ENCODE assay signal across 22 cellular contexts in the genomic region with DNA sequence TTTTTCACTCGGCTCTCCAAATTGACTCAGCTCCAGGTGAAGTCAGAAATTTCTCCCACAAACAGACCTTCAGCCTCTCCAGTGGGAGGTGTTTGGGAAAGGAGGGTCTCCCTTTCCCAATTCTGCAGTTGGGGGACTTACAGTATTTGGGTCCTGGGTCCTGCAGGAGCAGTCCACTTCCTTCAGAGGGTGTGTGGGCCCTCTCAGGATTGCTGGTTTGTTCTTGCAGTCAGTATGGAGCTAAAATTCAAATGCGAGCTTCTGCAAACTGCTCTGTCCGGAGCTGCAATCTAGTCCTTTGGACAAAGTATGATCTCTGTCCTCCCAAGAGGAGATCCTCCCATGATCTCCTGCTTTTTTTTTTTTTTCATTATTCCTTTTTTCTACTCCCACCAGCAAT.
"Had no signal": no experiment of that assay in that cellular context is flagged by ENCODE, and none has a peak within 500 bp of the region (broad histone marks: within the 10 kb centered on the region; RNA-seq: fewer than 3 reads in every experiment).

No MANE protein-coding gene starts in this region.

- H3K27ac ChIP-seq: epithelial cell of prostate, esophagus muscularis mucosa, gastrocnemius medialis, heart right ventricle, left ventricle myocardium inferior, pancreas had no signal

- FAIRE-seq: kidney, pancreas, urothelium cell line had no signal

- ATAC-seq: gastrocnemius medialis; heart right ventricle; left cardiac atrium; mucosa of descending colon; naive thymus-derived CD8-positive, alpha-beta T cell; pancreas; right cardiac atrium had no signal

- H3K27me3 Mint-ChIP-seq: progenitor cell of endocrine pancreas, type B pancreatic cell had no signal

- H3K4me1 ChIP-seq: esophagus muscularis mucosa, gastrocnemius medialis, heart right ventricle, left ventricle myocardium inferior, pancreas had no signal

- H3K4me2 ChIP-seq: smooth muscle cell had no signal

- H3K9me3 ChIP-seq: esophagus muscularis mucosa, gastrocnemius medialis, mucosa of descending colon, pancreas had no signal

- H3K36me3 Mint-ChIP-seq: type B pancreatic cell had no signal

- H3K27ac Mint-ChIP-seq: progenitor cell of endocrine pancreas, type B pancreatic cell had no signal

- DNase-seq: effector memory CD4-positive, alpha-beta T cell; gastrocnemius medialis; heart right ventricle; kidney; left cardiac atrium; left ventricle myocardium inferior; mesenchymal stem cell; mucosa of descending colon; naive thymus-derived CD8-positive, alpha-beta T cell; occipital lobe; pancreas; right cardiac atrium; stimulated activated CD4-positive, alpha-beta T cell treated with anti-CD3 and anti-CD28 coated beads, Interleukin-2, amount 100 ng/mL, for 48 hours; stimulated activated naive CD4-positive, alpha-beta T cell treated with Interleukin-2 at 50 U/mL for 16 hours had no signal

- H3K4me3 ChIP-seq: esophagus muscularis mucosa, gastrocnemius medialis, heart right ventricle, left ventricle myocardium inferior, lung, mucosa of descending colon, pancreas, smooth muscle cell had no signal

- H3K4me1 Mint-ChIP-seq: neural crest cell had no signal

- H3K4me3 Mint-ChIP-seq: naive thymus-derived CD8-positive, alpha-beta T cell; neural crest cell; type B pancreatic cell had no signal

- H3K27me3 ChIP-seq: esophagus muscularis mucosa, gastrocnemius medialis, heart right ventricle, pancreas had no signal

- H3K36me3 ChIP-seq: esophagus muscularis mucosa, gastrocnemius medialis, heart right ventricle, left ventricle myocardium inferior, pancreas had no signal
